In the genomic region with DNA sequence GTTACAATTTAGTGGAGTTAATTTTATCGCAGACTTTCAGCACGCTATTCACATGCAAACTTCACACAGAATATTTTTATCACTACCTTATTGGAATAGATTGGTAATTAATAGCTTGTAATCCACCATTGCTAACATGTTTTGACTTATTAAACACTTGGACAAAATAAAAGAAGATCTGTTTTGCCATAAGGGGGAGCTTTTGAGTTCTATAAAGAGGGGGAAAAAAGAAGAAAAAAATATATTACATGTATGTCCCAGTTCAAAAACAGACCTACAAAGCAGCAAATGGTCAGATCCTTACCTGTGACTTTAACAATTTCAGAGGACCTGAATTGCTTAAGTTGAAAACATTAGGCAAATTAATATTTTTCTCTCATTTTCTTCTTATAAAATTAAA, we compare ENCODE assay signal across 12 cellular contexts. TPM values are rescaled to one million over a fixed set of nuclear protein-coding genes. Genes with fewer than 3 reads are reported as not detected.
DNase-seq lines count a peak whose midpoint lies in the region; ATAC-seq and TF ChIP-seq lines count a peak whose summit lies in the region.
"Had no signal": no experiment of that assay in that cellular context is flagged by ENCODE, and none has a peak within 500 bp of the region (broad histone marks: within the 10 kb centered on the region; RNA-seq: fewer than 3 reads in every experiment).

No MANE protein-coding gene starts in this region.

- ATAC-seq in HG03442 (IDR thresholded peaks at IDR 0.05; ENCODE audit: unreplicated experiment) (no peak), left colon (no peak)

- no peaks in the 10 kb centered on the region for H3K9me3 ChIP-seq in subcutaneous abdominal adipose tissue (ENCODE audit: control insufficient read depth in 5 of 5, low read length in 5 of 5)
- H3K9me3 ChIP-seq: BLaER1, neutrophil, upper lobe of left lung had no signal

- peak; percentile 14 for DNase-seq in NCI-H1694 treated with DMSO at 0.1 percent for 48 hours (lab: John Stamatoyannopoulos, UW)
- DNase-seq in NCI-H1694 (lab: John Stamatoyannopoulos, UW): no peak
- DNase-seq in RKO (ENCODE audit: low spot score): peak; percentile 51
- no peak for DNase-seq in fibroblast of pulmonary artery (ENCODE audit: low read depth)
- DNase-seq in left colon: no peak
- DNase-seq in NCI-H446 (lab: John Stamatoyannopoulos, UW): no peak
- DNase-seq: amygdala, upper lobe of left lung had no signal

- no peaks in the 10 kb centered on the region for H3K36me3 ChIP-seq in subcutaneous abdominal adipose tissue (ENCODE audit: control insufficient read depth in 5 of 5, insufficient read depth in 5 of 5, low read length in 5 of 5)
- H3K36me3 ChIP-seq: BLaER1, neutrophil, upper lobe of left lung had no signal

- H3K4me3 ChIP-seq in fibroblast of pulmonary artery (replicated peaks; ENCODE audit: low read depth, low read length) (peak overlapping the region; percentile 86), subcutaneous abdominal adipose tissue (ENCODE audit: low read depth in 1 of 5, low read length in 5 of 5) (no peak overlapping the region)
- H3K4me3 ChIP-seq: BLaER1, upper lobe of left lung had no signal

- peaks cover 7 to 46% (median 38%) of the 10 kb centered on the region in 5 donors for H3K4me1 ChIP-seq in subcutaneous abdominal adipose tissue (ENCODE audit: control insufficient read depth in 5 of 5, insufficient read depth in 5 of 5, low read length in 5 of 5)
- H3K4me1 ChIP-seq: BLaER1 had no signal

- intact Hi-C loops in left colon (cut with DNase I, micrococcal nuclease): no loop called here

- H3K27me3 ChIP-seq in subcutaneous abdominal adipose tissue (ENCODE audit: control insufficient read depth in 5 of 5, insufficient read depth in 4 of 5, low read length in 5 of 5): peaks cover 0 to 7% (median 5%) of the 10 kb centered on the region in 5 donors

- peak overlapping the region; percentile 70 for H3K27ac ChIP-seq in subcutaneous abdominal adipose tissue (ENCODE audit: low read depth, low read length)
- H3K27ac ChIP-seq: BLaER1, neutrophil, upper lobe of left lung had no signal

- peak; percentile 47 for TF ChIP-seq CTCF in fibroblast of pulmonary artery (IDR thresholded peaks at IDR 0.05; ENCODE audit: low read length, missing control alignments)

- H3K9ac ChIP-seq in subcutaneous abdominal adipose tissue (ENCODE audit: low read length in 5 of 5): peak overlapping the region in 1 of 5 donors; percentile 47
- H3K9ac ChIP-seq: BLaER1 had no signal

RNA-seq across cellular contexts. Expression of a gene that starts 1.2 kb away (rescaled TPM):
- total RNA-seq in left colon: 1 to 10 TPM in 1 of 2 donors, under 1 TPM in 1; 0.82 to 1.6 TPM

Comparison
In these comparisons a context has a peak if more than half of its experiments do, and no peak if none do; other contexts are left out.
1. DNase-seq: peak in NCI-H1694 treated with DMSO at 0.1 percent for 48 hours (single experiment) and RKO (single experiment); none in NCI-H1694 (single experiment), fibroblast of pulmonary artery (single experiment), left colon (0 of 2) and NCI-H446 (0 of 2).